Comparison of ENCODE assay signal across 10 cellular contexts in the genomic region with DNA sequence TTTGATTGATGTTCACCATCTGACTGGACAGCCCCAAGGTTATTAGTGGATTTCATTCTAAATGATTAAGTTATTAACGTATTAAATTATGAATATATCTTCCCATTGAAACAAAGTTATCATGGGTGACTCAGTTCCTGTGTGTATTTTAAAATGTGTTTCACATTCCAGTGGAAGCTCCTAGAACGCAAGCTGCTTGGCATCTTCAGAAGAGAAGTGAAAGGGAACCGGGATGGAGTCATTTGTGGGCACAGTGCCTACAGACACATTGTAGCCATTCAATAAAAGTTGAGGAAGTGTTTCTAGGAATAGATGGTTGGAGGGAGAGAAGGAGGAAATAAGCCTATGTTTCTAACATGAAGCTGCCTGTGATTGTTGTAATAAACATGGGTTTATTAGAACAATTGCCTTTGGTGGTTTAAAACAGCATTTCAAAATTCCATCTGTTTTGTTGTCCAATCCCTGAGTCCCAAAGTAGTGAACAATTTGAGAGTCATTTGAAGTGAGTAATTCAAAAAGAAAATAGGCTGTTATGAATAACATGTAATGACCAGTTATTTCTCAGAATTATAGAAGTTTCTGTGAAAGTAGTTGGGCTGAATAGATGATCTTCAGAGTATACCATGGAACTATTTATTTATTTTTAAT.
DNase-seq lines count a peak whose midpoint lies in the region; ATAC-seq, FAIRE-seq and TF ChIP-seq lines count a peak whose summit lies in the region.
"Had no signal": no experiment of that assay in that cellular context is flagged by ENCODE, and none has a peak within 500 bp of the region (broad histone marks: within the 10 kb centered on the region; RNA-seq: fewer than 3 reads in every experiment).

No MANE protein-coding gene starts in this region.

- no peak for TF ChIP-seq POLR2A in ovary (IDR thresholded peaks at IDR 0.05)

- no peaks in the 10 kb centered on the region for H3K36me3 ChIP-seq in ovary

- peak; percentile 53 for DNase-seq in COLO829 (ENCODE audit: low spot score)
- peak; percentile 72 for DNase-seq in RCC 7860 (ENCODE audit: low spot score)
- peak; percentile 96 for DNase-seq in fibroblast of pulmonary artery (ENCODE audit: low read depth)
- DNase-seq in ovary = peak in 4 of 5 donors; percentile 15 to 34 (median 30)
- DNase-seq in SKM-1 treated with dmso at 0.1 percent for 144 hours (lab: John Stamatoyannopoulos, UW; ENCODE audit: unreplicated experiment) = no peak
- DNase-seq: activated B cell treated with CpG ODN at 0.5 μM for 24 hours, NCI-H1436 had no signal

- H3K27me3 ChIP-seq in ovary = no peaks in the 10 kb centered on the region

- H3K27ac ChIP-seq in ovary = no peak overlapping the region

- no peak for TF ChIP-seq EP300 in ovary (IDR thresholded peaks at IDR 0.05)

- WGBS in ovary, 3 donors = 1 to 3% (median 2%) methylated on average over 3 of the region's 3 CpGs

- H3K4me1 ChIP-seq in ovary (ENCODE audit: insufficient read depth) = no peaks in the 10 kb centered on the region

- no peak overlapping the region for H3K4me3 ChIP-seq in fibroblast of pulmonary artery (replicated peaks; ENCODE audit: low read depth, low read length)
- no peak overlapping the region for H3K4me3 ChIP-seq in ovary

- intact Hi-C loops in ovary (cut with DNase I) = no loop called here

- ATAC-seq in GM21423 (IDR thresholded peaks at IDR 0.05; ENCODE audit: unreplicated experiment) (no peak), GM19023 (IDR thresholded peaks at IDR 0.05; ENCODE audit: unreplicated experiment) (no peak), HG02642 (IDR thresholded peaks at IDR 0.05; ENCODE audit: poor library complexity, unreplicated experiment) (no peak)

- peak; percentile 76 for FAIRE-seq in RCC 7860 (lab: Jason Lieb, UNC)

- H3K9me3 ChIP-seq in ovary = no peaks in the 10 kb centered on the region

- TF ChIP-seq CTCF in fibroblast of pulmonary artery (IDR thresholded peaks at IDR 0.05; ENCODE audit: low read length, missing control alignments) = no peak
- TF ChIP-seq CTCF in ovary (IDR thresholded peaks at IDR 0.05) = no peak
